8 cellular contexts compared by ENCODE assay signal in genomic region chr9:95167998-95168397, GRCh38.
DNase-seq lines count a peak whose midpoint lies in the region; ATAC-seq, FAIRE-seq and TF ChIP-seq lines count a peak whose summit lies in the region.

No MANE protein-coding gene starts in this region.

- ATAC-seq in esophagus mucosa (peak; percentile 93), HG02870 (IDR thresholded peaks at IDR 0.05; ENCODE audit: unreplicated experiment) (no peak)

- TF ChIP-seq CTCF in AG04450 (IDR thresholded peaks at IDR 0.05; ENCODE audit: low read depth, low read length) (peak; percentile 96), osteoblast (IDR thresholded peaks at IDR 0.05; ENCODE audit: extremely low read depth, low read depth, low read length) (peak; percentile 93)

- peak; percentile 89 for DNase-seq in AG04450 (ENCODE audit: low read depth, low spot score)
- DNase-seq in GM12892 (ENCODE audit: insufficient read length) = no peak
- DNase-seq in NCI-H526 treated with DMSO at 0.1 percent for 48 hours (lab: John Stamatoyannopoulos, UW) = peak; percentile 0
- peak; percentile 69 for DNase-seq in activated CD4-positive, alpha-beta memory T cell treated with anti-CD3 and anti-CD28 coated beads, Interleukin-2, amount 10 ng/mL, durations not matched to agents 7 days and 5 days
- DNase-seq in osteoblast (ENCODE audit: insufficient read length, low spot score, missing footprints) = no peak
- no peak for DNase-seq in UCSD-AML1 (lab: John Stamatoyannopoulos, UW; ENCODE audit: unreplicated experiment)

- POLR2A ChIA-PET in AG04450 (lab: Yijun Ruan, JAX) = interaction anchor here (0.5 kb wide), 1 partner anchor 498 kb away, joined by 3 read pairs; no protein-coding TSS in a partner anchor
- POLR2A ChIA-PET in activated CD4-positive, alpha-beta memory T cell treated with anti-CD3 and anti-CD28 coated beads, Interleukin-2, amount 10 ng/mL, durations not matched to agents 7 days and 5 days (lab: Charles Lee) = interaction anchor here (0.9 kb wide), 1 partner anchor 486 kb away, joined by 3 read pairs; no protein-coding TSS in a partner anchor

- peak overlapping the region; percentile 57 for H3K27ac ChIP-seq in AG04450 (ENCODE audit: low read depth, low read length)
- H3K27ac ChIP-seq in osteoblast (ENCODE audit: low read depth, low read length) = peak overlapping the region; percentile 70

- H3K27me3 ChIP-seq in AG04450 (ENCODE audit: control insufficient read depth, insufficient read depth, low read length) (no peaks in the 10 kb centered on the region), osteoblast (ENCODE audit: insufficient read depth, low read length) (no peaks in the 10 kb centered on the region)

- no peaks in the 10 kb centered on the region for H4K20me1 ChIP-seq in osteoblast (ENCODE audit: insufficient read depth, low read length)

- peaks cover 20% of the 10 kb centered on the region for H3K36me3 Mint-ChIP-seq in activated CD4-positive, alpha-beta memory T cell treated with anti-CD3 and anti-CD28 coated beads, Interleukin-2, amount 10 ng/mL, durations not matched to agents 7 days and 5 days (ENCODE audit: low read depth)

- H3K27ac Mint-ChIP-seq in activated CD4-positive, alpha-beta memory T cell treated with anti-CD3 and anti-CD28 coated beads, Interleukin-2, amount 10 ng/mL, durations not matched to agents 7 days and 5 days = peak overlapping the region; percentile 17

- H3K79me2 ChIP-seq in osteoblast (ENCODE audit: insufficient read depth, low read length) = no peaks in the 10 kb centered on the region

- FAIRE-seq in GM12892 (lab: Jason Lieb, UNC) = peak; percentile 78

- no peak overlapping the region for H3K4me3 Mint-ChIP-seq in activated CD4-positive, alpha-beta memory T cell treated with anti-CD3 and anti-CD28 coated beads, Interleukin-2, amount 10 ng/mL, durations not matched to agents 7 days and 5 days

- H3K4me2 ChIP-seq in osteoblast (ENCODE audit: insufficient read depth, low read length) = no peak overlapping the region

- H2AFZ ChIP-seq in osteoblast (ENCODE audit: low read length) = peak overlapping the region; percentile 85

- peaks cover 16% of the 10 kb centered on the region for H3K4me1 ChIP-seq in osteoblast (ENCODE audit: insufficient read depth, low read length)

- no peaks in the 10 kb centered on the region for H3K27me3 Mint-ChIP-seq in activated CD4-positive, alpha-beta memory T cell treated with anti-CD3 and anti-CD28 coated beads, Interleukin-2, amount 10 ng/mL, durations not matched to agents 7 days and 5 days

- TF ChIP-seq POLR2A in GM12892 (IDR thresholded peaks at IDR 0.05; ENCODE audit: low read depth, low read length) = no peak

- H3K4me3 ChIP-seq in AG04450 (ENCODE audit: low read depth, low read length) = no peak overlapping the region
- H3K4me3 ChIP-seq in osteoblast (ENCODE audit: insufficient read depth, low read length) = no peak overlapping the region

- CTCF ChIA-PET in AG04450 (lab: Charles Lee) = interaction anchor here (0.6 to 2.5 kb wide), 46 partner anchors 10 to 1050 kb away, joined by 3 to 54 read pairs (median 4); no protein-coding TSS in a partner anchor
- CTCF ChIA-PET in activated CD4-positive, alpha-beta memory T cell treated with anti-CD3 and anti-CD28 coated beads, Interleukin-2, amount 10 ng/mL, durations not matched to agents 7 days and 5 days (lab: Charles Lee) = interaction anchor here (0.7 to 2.5 kb wide), 20 partner anchors 10 to 1050 kb away, joined by 3 to 42 read pairs (median 4); no protein-coding TSS in a partner anchor

- peaks cover 34% of the 10 kb centered on the region for H3K4me1 Mint-ChIP-seq in activated CD4-positive, alpha-beta memory T cell treated with anti-CD3 and anti-CD28 coated beads, Interleukin-2, amount 10 ng/mL, durations not matched to agents 7 days and 5 days

- H3K9me3 ChIP-seq in AG04450 (ENCODE audit: control insufficient read depth, insufficient read depth, low read length) (peaks cover 4% of the 10 kb centered on the region; the same call in 1 of the 2 replicates), osteoblast (ENCODE audit: low read depth, low read length) (no peaks in the 10 kb centered on the region)

- H3K9me3 Mint-ChIP-seq in activated CD4-positive, alpha-beta memory T cell treated with anti-CD3 and anti-CD28 coated beads, Interleukin-2, amount 10 ng/mL, durations not matched to agents 7 days and 5 days = peaks cover 2% of the 10 kb centered on the region

- no peaks in the 10 kb centered on the region for H3K36me3 ChIP-seq in osteoblast (ENCODE audit: insufficient read depth, low read length)

Comparison
In these comparisons a context has a peak if more than half of its experiments do, and no peak if none do; other contexts are left out.
1. DNase-seq: peak in AG04450 (single experiment), NCI-H526 treated with DMSO at 0.1 percent for 48 hours (single experiment) and activated CD4-positive, alpha-beta memory T cell treated with anti-CD3 and anti-CD28 coated beads, Interleukin-2, amount 10 ng/mL, durations not matched to agents 7 days and 5 days (single experiment); none in GM12892 (single experiment), osteoblast (single experiment) and UCSD-AML1 (single experiment).